In genomic region chr19:44738161-44738535, GRCh38 we compare ENCODE assay signal across 1 cellular context.
TF ChIP-seq lines count a peak whose summit lies in the region.

No MANE protein-coding gene starts in this region.

TF ChIP-seq in liver, 16 proteins besides CTCF, POLR2A, EP300 and RAD21 (continued from another document):
- TF ChIP-seq GABPA (IDR thresholded peaks at IDR 0.05 in 1 of 2, conservative IDR thresholded peaks at IDR 0.05 in 1 of 2): no peak
- TF ChIP-seq MAX (IDR thresholded peaks at IDR 0.05): no peak
- TF ChIP-seq JUND (IDR thresholded peaks at IDR 0.05): no peak
- no peak for TF ChIP-seq SP1 (IDR thresholded peaks at IDR 0.05)
- no peak for TF ChIP-seq NR2F2 (IDR thresholded peaks at IDR 0.05)
- no peak for TF ChIP-seq YY1 (IDR thresholded peaks at IDR 0.05)
- no peak for TF ChIP-seq FOXA2 (IDR thresholded peaks at IDR 0.05)
- TF ChIP-seq, protein P1, sequence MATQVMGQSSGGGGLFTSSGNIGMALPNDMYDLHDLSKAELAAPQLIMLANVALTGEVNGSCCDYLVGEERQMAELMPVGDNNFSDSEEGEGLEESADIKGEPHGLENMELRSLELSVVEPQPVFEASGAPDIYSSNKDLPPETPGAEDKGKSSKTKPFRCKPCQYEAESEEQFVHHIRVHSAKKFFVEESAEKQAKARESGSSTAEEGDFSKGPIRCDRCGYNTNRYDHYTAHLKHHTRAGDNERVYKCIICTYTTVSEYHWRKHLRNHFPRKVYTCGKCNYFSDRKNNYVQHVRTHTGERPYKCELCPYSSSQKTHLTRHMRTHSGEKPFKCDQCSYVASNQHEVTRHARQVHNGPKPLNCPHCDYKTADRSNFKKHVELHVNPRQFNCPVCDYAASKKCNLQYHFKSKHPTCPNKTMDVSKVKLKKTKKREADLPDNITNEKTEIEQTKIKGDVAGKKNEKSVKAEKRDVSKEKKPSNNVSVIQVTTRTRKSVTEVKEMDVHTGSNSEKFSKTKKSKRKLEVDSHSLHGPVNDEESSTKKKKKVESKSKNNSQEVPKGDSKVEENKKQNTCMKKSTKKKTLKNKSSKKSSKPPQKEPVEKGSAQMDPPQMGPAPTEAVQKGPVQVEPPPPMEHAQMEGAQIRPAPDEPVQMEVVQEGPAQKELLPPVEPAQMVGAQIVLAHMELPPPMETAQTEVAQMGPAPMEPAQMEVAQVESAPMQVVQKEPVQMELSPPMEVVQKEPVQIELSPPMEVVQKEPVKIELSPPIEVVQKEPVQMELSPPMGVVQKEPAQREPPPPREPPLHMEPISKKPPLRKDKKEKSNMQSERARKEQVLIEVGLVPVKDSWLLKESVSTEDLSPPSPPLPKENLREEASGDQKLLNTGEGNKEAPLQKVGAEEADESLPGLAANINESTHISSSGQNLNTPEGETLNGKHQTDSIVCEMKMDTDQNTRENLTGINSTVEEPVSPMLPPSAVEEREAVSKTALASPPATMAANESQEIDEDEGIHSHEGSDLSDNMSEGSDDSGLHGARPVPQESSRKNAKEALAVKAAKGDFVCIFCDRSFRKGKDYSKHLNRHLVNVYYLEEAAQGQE (IDR thresholded peaks at IDR 0.05): no peak
- TF ChIP-seq TAF1 (conservative IDR thresholded peaks at IDR 0.05): no peak
- TF ChIP-seq, protein P2, sequence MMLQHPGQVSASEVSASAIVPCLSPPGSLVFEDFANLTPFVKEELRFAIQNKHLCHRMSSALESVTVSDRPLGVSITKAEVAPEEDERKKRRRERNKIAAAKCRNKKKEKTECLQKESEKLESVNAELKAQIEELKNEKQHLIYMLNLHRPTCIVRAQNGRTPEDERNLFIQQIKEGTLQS (IDR thresholded peaks at IDR 0.05): no peak
- no peak for TF ChIP-seq FOXA1 (IDR thresholded peaks at IDR 0.05)
- TF ChIP-seq, protein P3, sequence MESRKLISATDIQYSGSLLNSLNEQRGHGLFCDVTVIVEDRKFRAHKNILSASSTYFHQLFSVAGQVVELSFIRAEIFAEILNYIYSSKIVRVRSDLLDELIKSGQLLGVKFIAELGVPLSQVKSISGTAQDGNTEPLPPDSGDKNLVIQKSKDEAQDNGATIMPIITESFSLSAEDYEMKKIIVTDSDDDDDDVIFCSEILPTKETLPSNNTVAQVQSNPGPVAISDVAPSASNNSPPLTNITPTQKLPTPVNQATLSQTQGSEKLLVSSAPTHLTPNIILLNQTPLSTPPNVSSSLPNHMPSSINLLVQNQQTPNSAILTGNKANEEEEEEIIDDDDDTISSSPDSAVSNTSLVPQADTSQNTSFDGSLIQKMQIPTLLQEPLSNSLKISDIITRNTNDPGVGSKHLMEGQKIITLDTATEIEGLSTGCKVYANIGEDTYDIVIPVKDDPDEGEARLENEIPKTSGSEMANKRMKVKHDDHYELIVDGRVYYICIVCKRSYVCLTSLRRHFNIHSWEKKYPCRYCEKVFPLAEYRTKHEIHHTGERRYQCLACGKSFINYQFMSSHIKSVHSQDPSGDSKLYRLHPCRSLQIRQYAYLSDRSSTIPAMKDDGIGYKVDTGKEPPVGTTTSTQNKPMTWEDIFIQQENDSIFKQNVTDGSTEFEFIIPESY (IDR thresholded peaks at IDR 0.05): no peak
